In the genomic region with DNA sequence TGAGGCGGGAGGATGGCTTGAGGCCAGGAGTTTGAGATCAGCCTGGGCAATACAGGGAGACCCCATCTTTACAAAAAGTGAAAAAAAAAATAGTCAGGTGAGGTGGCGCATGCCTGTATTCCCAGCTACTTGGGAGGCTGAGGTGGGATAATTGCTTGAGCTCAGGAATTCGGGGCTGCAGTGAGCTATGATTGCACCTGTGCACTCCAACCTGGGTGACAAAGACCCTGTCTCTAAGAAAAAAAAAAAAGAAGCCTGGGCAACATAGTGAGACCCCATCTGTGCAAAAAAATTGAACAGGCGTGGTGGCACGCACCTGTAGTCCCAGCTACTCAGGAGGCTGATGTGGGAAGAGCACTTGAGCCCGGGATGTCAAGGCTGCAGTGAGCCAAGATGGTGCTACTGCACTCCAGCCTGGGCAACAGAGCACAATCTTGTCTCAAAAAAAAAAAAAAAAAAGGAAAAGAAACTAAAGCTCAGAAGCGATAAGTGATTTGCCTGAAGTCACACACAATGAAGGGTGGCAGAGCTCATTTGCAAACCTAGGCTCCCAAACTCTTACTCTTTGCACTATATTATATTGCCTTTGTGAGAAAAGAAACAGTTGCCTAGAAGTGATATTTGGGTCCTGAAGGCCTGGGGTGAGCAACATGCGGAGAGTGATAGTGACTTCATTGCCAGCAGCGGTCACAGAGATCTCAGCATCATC, we compare ENCODE assay signal across 30 cellular contexts. TPM values are rescaled to one million over a fixed set of nuclear protein-coding genes. Genes with fewer than 3 reads are reported as not detected.
A peak's percentile ranks its signal among the peaks of the same experiment; 100 is the strongest.
DNase-seq lines count a peak whose midpoint lies in the region; ATAC-seq and TF ChIP-seq lines count a peak whose summit lies in the region.
"Had no signal": no experiment of that assay in that cellular context is flagged by ENCODE, and none has a peak within 500 bp of the region (broad histone marks: within the 10 kb centered on the region; RNA-seq: fewer than 3 reads in every experiment).

No MANE protein-coding gene starts in this region.

- no peaks in the 10 kb centered on the region for H3K27me3 Mint-ChIP-seq in activated T-helper 17 cell treated with anti-CD3 and anti-CD28 coated beads, Interleukin-2, amount 50 U/mL, for 72 hours
- H3K27me3 Mint-ChIP-seq in nephron (ENCODE audit: low read depth) = peaks cover 6% of the 10 kb centered on the region
- H3K27me3 Mint-ChIP-seq: activated naive CD4-positive, alpha-beta T cell treated with anti-CD3 and anti-CD28 coated beads, Interleukin-2, amount 50 U/mL, for 24 hours had no signal

- peak overlapping the region in 3 of 11 experiments; percentile 78 to 82 (median 79); a peak in 2 of 22 replicates for H3K9ac ChIP-seq in BLaER1 treated with 17β-estradiol and CSF1 and Interleukin-3, amounts not matched to agents 10 nM and 100 nM
- H3K9ac ChIP-seq: GM23248 had no signal

- H3K4me2 ChIP-seq in BLaER1 treated with 17β-estradiol and CSF1 and Interleukin-3, amounts not matched to agents 10 nM and 100 nM = peak overlapping the region; percentile 16 to 99 (median 96); a peak in 17 of 22 replicates

- H3K9me3 Mint-ChIP-seq in activated T-helper 17 cell treated with anti-CD3 and anti-CD28 coated beads, Interleukin-2, amount 50 U/mL, for 72 hours = no peaks in the 10 kb centered on the region
- H3K9me3 Mint-ChIP-seq in nephron = no peaks in the 10 kb centered on the region
- H3K9me3 Mint-ChIP-seq: activated naive CD4-positive, alpha-beta T cell treated with anti-CD3 and anti-CD28 coated beads, Interleukin-2, amount 50 U/mL, for 24 hours; activated T-helper 2 cell treated with anti-CD3 and anti-CD28 coated beads, Interferon-gamma antibody, Interleukin-2, Interleukin-4, amounts not matched to agents 10 μg/mL and 5 μg/mL and 100 μg/mL, durations not matched to agents 14 hours and 24 hours and 36 hours; HFFc6 had no signal

- no peaks in the 10 kb centered on the region for H3K36me3 Mint-ChIP-seq in activated T-helper 17 cell treated with anti-CD3 and anti-CD28 coated beads, Interleukin-2, amount 50 U/mL, for 72 hours (ENCODE audit: low read depth)
- peaks cover 1% of the 10 kb centered on the region for H3K36me3 Mint-ChIP-seq in nephron (ENCODE audit: low read depth)
- H3K36me3 Mint-ChIP-seq: activated naive CD4-positive, alpha-beta T cell treated with anti-CD3 and anti-CD28 coated beads, Interleukin-2, amount 50 U/mL, for 24 hours had no signal

- TF ChIP-seq CTCF in HEK293 (tag by site-specific recombination; IDR thresholded peaks at IDR 0.05) = no peak
- no peak for TF ChIP-seq CTCF in nephron (IDR thresholded peaks at IDR 0.05; ENCODE audit: unreplicated experiment in 3 of 3)

- H3K27ac ChIP-seq in BLaER1 treated with 17β-estradiol and CSF1 and Interleukin-3, amounts not matched to agents 10 nM and 100 nM = no peak overlapping the region
- H3K27ac ChIP-seq in HEK293 (ENCODE audit: extremely low read depth, low read depth, low read length) = no peak overlapping the region
- H3K27ac ChIP-seq: GM23248, heart left ventricle had no signal

- CTCF ChIA-PET in HEK293 (lab: Yijun Ruan, JAX) = interaction anchor here (0.6 to 6.5 kb wide), 8 partner anchors 10 to 809 kb away, joined by 3 to 53 read pairs (median 6); no protein-coding TSS in a partner anchor

- ATAC-seq in activated T-helper 17 cell treated with anti-CD3 and anti-CD28 coated beads, Interleukin-2, amount 50 U/mL, for 72 hours (replicated peaks) = no peak
- no peak for ATAC-seq in GM21423 (IDR thresholded peaks at IDR 0.05; ENCODE audit: unreplicated experiment)
- ATAC-seq: heart left ventricle; HepG2; PC-3; stimulated activated naive CD8-positive, alpha-beta T cell treated with anti-CD3 and anti-CD28 coated beads, Interleukin-15, Interleukin-2, amounts not matched to agents 100 U/mL and 50 U/mL, for 24 hours had no signal

- peaks cover 39 to 63% (median 58%) of the 10 kb centered on the region in 10 experiments for H3K4me1 ChIP-seq in BLaER1 treated with 17β-estradiol and CSF1 and Interleukin-3, amounts not matched to agents 10 nM and 100 nM
- H3K4me1 ChIP-seq in HEK293 (ENCODE audit: control insufficient read depth, insufficient read depth, low read length) = no peaks in the 10 kb centered on the region

- H3K27ac Mint-ChIP-seq in activated T-helper 17 cell treated with anti-CD3 and anti-CD28 coated beads, Interleukin-2, amount 50 U/mL, for 72 hours = peak overlapping the region; percentile 48
- H3K27ac Mint-ChIP-seq in nephron = no peak overlapping the region
- H3K27ac Mint-ChIP-seq: activated T-helper 2 cell treated with anti-CD3 and anti-CD28 coated beads, Interferon-gamma antibody, Interleukin-2, Interleukin-4, amounts not matched to agents 10 μg/mL and 5 μg/mL and 100 μg/mL, durations not matched to agents 14 hours and 24 hours and 36 hours; HFFc6 had no signal

- peak overlapping the region; percentile 85 for H3K4me3 Mint-ChIP-seq in activated T-helper 17 cell treated with anti-CD3 and anti-CD28 coated beads, Interleukin-2, amount 50 U/mL, for 72 hours
- H3K4me3 Mint-ChIP-seq in nephron = peak overlapping the region in 2 of 3 experiments; percentile 4 to 93

- POLR2A ChIA-PET in HEK293 (lab: Yijun Ruan, JAX) = interaction anchor here (0.9 to 1.8 kb wide), 4 partner anchors 17 to 43 kb away, joined by 4 to 15 read pairs (median 4); partner anchors contain the start of genes ATP6V0B and DPH2

- no peaks in the 10 kb centered on the region for H3K27me3 ChIP-seq in BLaER1 treated with 17β-estradiol and CSF1 and Interleukin-3, amounts not matched to agents 10 nM and 100 nM
- H3K27me3 ChIP-seq: heart left ventricle had no signal

- no peak for DNase-seq in KG1 (lab: John Stamatoyannopoulos, UW)
- no peak for DNase-seq in HuH-7 (ENCODE audit: low spot score)
- DNase-seq: ACHN; activated CD4-positive, alpha-beta T cell treated with anti-CD3 and anti-CD28 coated beads, Interleukin-2, amount 50 U/mL, for 4 hours; activated CD4-positive, CD25-positive, alpha-beta regulatory T cell; activated CD8-positive, alpha-beta memory T cell treated with anti-CD3 and anti-CD28 coated beads, Interleukin-2, amount 50 U/mL, for 4 hours; effector CD4-positive, alpha-beta T cell; EL; GM23248; heart left ventricle; HFFc6; NCI-H1092; NCI-H187 treated with DMSO at 0.1 percent for 48 hours; NCI-H2171 treated with DMSO at 0.1 percent for 48 hours; NK-92 treated with Interleukin-12 subunit alpha and Interleukin-12 subunit beta, amount 100 ng/mL, for 24 hours; occipital lobe; PC-3; SHP77 treated with DMSO at 0.1 percent for 48 hours; stimulated activated CD4-positive, alpha-beta T cell treated with anti-CD3 and anti-CD28 coated beads, Interleukin-15, amount 100 ng/mL, for 24 hours; stimulated activated naive CD8-positive, alpha-beta T cell treated with anti-CD3 and anti-CD28 coated beads, Interleukin-15, Interleukin-2, amounts not matched to agents 100 U/mL and 50 U/mL, for 24 hours; T1000 had no signal

- no peaks in the 10 kb centered on the region for H3K36me3 ChIP-seq in BLaER1 treated with 17β-estradiol and CSF1 and Interleukin-3, amounts not matched to agents 10 nM and 100 nM
- no peaks in the 10 kb centered on the region; a peak in 1 of 3 replicates for H3K36me3 ChIP-seq in HEK293 (ENCODE audit: control insufficient read depth in 2 of 2, insufficient read depth in 1 of 2, low read length in 2 of 2)
- H3K36me3 ChIP-seq: heart left ventricle, thoracic aorta had no signal

- H3K4me3 ChIP-seq in BLaER1 treated with 17β-estradiol and CSF1 and Interleukin-3, amounts not matched to agents 10 nM and 100 nM = no peak overlapping the region
- no peak overlapping the region for H3K4me3 ChIP-seq in HEK293 (ENCODE audit: low read depth, low read length)
- H3K4me3 ChIP-seq: GM23248, heart left ventricle, thoracic aorta had no signal

- no peaks in the 10 kb centered on the region for H3K9me3 ChIP-seq in BLaER1 treated with 17β-estradiol and CSF1 and Interleukin-3, amounts not matched to agents 10 nM and 100 nM (replicated peaks in 1 of 11)
- no peaks in the 10 kb centered on the region for H3K9me3 ChIP-seq in HEK293 (ENCODE audit: control insufficient read depth, insufficient read depth, low read depth, low read length)
- H3K9me3 ChIP-seq: heart left ventricle, thoracic aorta had no signal

- peaks cover 0 to 14% (median 0%) of the 10 kb centered on the region in 11 experiments; a peak in 3 of 22 replicates for H4K20me1 ChIP-seq in BLaER1 treated with 17β-estradiol and CSF1 and Interleukin-3, amounts not matched to agents 10 nM and 100 nM

- no peaks in the 10 kb centered on the region for H3K4me1 Mint-ChIP-seq in activated T-helper 17 cell treated with anti-CD3 and anti-CD28 coated beads, Interleukin-2, amount 50 U/mL, for 72 hours
- peaks cover 13% of the 10 kb centered on the region for H3K4me1 Mint-ChIP-seq in nephron

TF ChIP-seq in HEK293, 187 proteins besides CTCF, POLR2A, EP300 and RAD21:
- TF ChIP-seq ZNF121 (tag by site-specific recombination; IDR thresholded peaks at IDR 0.05) = peak; percentile 93
- TF ChIP-seq ZNF433 (tag by site-specific recombination; IDR thresholded peaks at IDR 0.05; ENCODE audit: low read depth) = no peak

RNA-seq across cellular contexts. Expression of gene CCDC24, which starts 2.0 kb away (rescaled TPM):
- 1 to 10 TPM in 1 of 2 donors, under 1 TPM in 1; 0.95 to 2.6 TPM for total RNA-seq in activated T-helper 17 cell treated with anti-CD3 and anti-CD28 coated beads, Interleukin-2, amount 50 U/mL, for 72 hours

RNA-seq across cellular contexts. Expression of gene B4GALT2, which starts 14.3 kb away (rescaled TPM):
- total RNA-seq in activated T-helper 17 cell treated with anti-CD3 and anti-CD28 coated beads, Interleukin-2, amount 50 U/mL, for 72 hours = 10 to 100 TPM; 18.5 to 34.4 TPM

RNA-seq across cellular contexts. Expression of gene ATP6V0B, which starts 18.6 kb away (rescaled TPM):
- 100 to 1,000 TPM in 1 of 2 donors, 10 to 100 TPM in 1; 80.1 to 183 TPM for total RNA-seq in activated T-helper 17 cell treated with anti-CD3 and anti-CD28 coated beads, Interleukin-2, amount 50 U/mL, for 72 hours

RNA-seq across cellular contexts. Expression of gene DPH2, which starts 23.6 kb away (rescaled TPM):
- total RNA-seq in activated T-helper 17 cell treated with anti-CD3 and anti-CD28 coated beads, Interleukin-2, amount 50 U/mL, for 72 hours = 10 to 100 TPM; 24.7 to 59.4 TPM

RNA-seq across cellular contexts. Expression of gene SLC6A9, which starts 37.9 kb away (rescaled TPM):
- total RNA-seq in activated T-helper 17 cell treated with anti-CD3 and anti-CD28 coated beads, Interleukin-2, amount 50 U/mL, for 72 hours = 1 to 10 TPM in 1 of 2 donors, under 1 TPM in 1; 0.87 to 2.8 TPM
